Comparison of ENCODE assay signal across 8 cellular contexts in the genomic region with DNA sequence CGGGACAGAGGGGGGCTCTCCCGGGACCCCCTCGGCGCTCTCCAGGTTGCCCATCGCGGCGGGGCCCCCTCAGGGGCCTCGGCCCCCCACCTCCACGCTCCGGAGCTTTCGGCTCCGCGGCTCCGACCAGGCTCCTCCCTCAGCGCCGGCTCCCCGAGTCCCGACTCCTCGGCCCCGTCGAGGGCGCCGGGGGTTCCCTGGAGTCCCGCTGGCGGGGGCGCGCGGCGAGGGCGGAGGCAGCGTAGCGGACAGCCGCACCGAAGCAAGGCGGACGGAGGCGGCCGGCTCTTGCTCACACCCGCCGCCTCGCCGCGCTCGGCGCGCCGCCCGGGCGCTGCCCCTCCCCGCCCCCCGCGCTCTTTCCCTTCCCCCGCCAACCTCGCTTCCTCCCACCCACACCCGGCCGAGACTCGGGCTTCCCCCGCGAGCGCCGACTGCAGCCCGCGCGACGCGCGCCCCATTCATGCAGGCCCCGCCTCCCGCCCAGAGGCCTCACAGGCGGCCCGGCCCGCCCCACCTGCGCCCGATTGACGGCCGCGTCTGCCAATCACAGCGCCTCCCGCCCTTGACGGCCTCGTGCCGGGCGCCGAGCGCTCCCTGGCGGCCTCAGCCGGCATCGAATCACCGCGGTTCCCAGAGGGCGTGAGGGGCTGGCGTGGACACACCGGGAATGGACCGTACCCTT. TPM values are rescaled to one million over a fixed set of nuclear protein-coding genes. Genes with fewer than 3 reads are reported as not detected.
DNase-seq lines count a peak whose midpoint lies in the region; ATAC-seq and TF ChIP-seq lines count a peak whose summit lies in the region.

Gene FMNL3, minus strand, starts transcription at position 279 of the 685 bp plus-strand sequence. Its CDS starts 225 bp downstream, at position 54.

- peaks cover 61% of the 10 kb centered on the region for H3K27me3 Mint-ChIP-seq in type B pancreatic cell

- H3K36me3 Mint-ChIP-seq in type B pancreatic cell = no peaks in the 10 kb centered on the region

- H3K27ac Mint-ChIP-seq in type B pancreatic cell = no peak within 1 kb of the TSS

- H3K4me1 Mint-ChIP-seq in type B pancreatic cell (ENCODE audit: unreplicated experiment) = peaks cover 33% of the 10 kb centered on the region

- H3K4me3 Mint-ChIP-seq in type B pancreatic cell = peak within 1 kb of the TSS; percentile 86

- TF ChIP-seq CTCF in GM12874 (IDR thresholded peaks at IDR 0.05; ENCODE audit: insufficient read depth, low read depth, low read length) = peak; percentile 93
- TF ChIP-seq CTCF in type B pancreatic cell (conservative IDR thresholded peaks at IDR 0.05) = peak; percentile 97

- DNase-seq in NCI-H128 (lab: John Stamatoyannopoulos, UW; ENCODE audit: unreplicated experiment) = peak; percentile 96
- peak; percentile 87 to 93 for DNase-seq in SW 1271 (lab: John Stamatoyannopoulos, UW)
- peak; percentile 97 for DNase-seq in activated naive CD8-positive, alpha-beta T cell treated with anti-CD3 and anti-CD28 coated beads, Interleukin-2, amount 50 U/mL, for 16 hours (ENCODE audit: low read depth, low spot score)
- DNase-seq in Right ventricle myocardium superior = peak; percentile 99
- DNase-seq in pons (ENCODE audit: low spot score) = peak; percentile 95
- peak; percentile 99 for DNase-seq in type B pancreatic cell (ENCODE audit: extremely low spot score, unreplicated experiment)

- no peaks in the 10 kb centered on the region for H3K9me3 Mint-ChIP-seq in type B pancreatic cell

- intact Hi-C loops in Right ventricle myocardium superior (cut with DNase I) = no loop called here

- ATAC-seq in HG02759 (IDR thresholded peaks at IDR 0.05; ENCODE audit: unreplicated experiment) (peak; percentile 89), Right ventricle myocardium superior (ENCODE audit: poor library complexity) (peak; percentile 99)

RNA-seq across cellular contexts. Expression of gene FMNL3, which starts in this region (rescaled TPM):
- total RNA-seq in Right ventricle myocardium superior (9.4 TPM), type B pancreatic cell (ENCODE audit: low replicate concordance) (2.5 and 21.1 TPM in 2 replicates)

Comparison
In these comparisons a context has a peak if more than half of its experiments do, and no peak if none do; other contexts are left out.
1. Peak in every context shown above with its lines: DNase-seq and ATAC-seq.